14 cellular contexts compared by ENCODE assay signal in the genomic region with DNA sequence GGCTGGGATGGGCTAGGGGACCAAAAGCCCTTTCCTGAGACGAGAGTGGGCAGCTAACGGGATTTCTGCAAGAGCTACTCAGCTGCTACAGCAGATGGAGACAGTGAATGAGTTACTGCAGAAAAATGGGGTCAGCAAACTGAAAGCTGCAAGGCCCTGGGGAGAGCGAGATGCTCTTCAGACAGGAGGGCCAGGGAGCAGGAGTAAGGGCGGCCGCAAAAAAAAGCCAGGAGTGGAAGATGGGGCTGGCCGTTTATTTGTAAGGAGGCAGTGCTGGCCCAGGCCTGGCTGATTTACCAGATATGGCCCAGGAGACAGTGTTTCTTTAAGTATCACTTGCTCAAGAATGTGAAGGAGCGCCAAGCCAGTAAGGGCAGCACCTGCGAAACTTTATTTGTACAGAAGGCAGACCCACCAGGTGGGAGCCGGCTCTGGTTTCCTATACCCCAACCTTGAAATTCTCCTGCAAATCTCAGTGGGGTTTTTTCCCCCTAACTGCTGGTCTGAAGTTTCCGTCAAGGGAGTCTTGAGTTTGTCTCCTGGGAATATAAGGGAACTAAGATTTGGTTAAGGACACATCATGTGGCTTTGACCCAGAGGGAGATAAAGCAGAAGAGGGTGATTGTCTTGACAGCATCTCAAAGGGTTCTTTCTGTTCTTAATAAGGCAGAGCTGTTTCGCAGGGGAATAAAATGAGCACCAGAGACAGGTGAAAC. TPM values are rescaled to one million over a fixed set of nuclear protein-coding genes. Genes with fewer than 3 reads are reported as not detected.
DNase-seq lines count a peak whose midpoint lies in the region; ATAC-seq and TF ChIP-seq lines count a peak whose summit lies in the region.
"Had no signal": no experiment of that assay in that cellular context is flagged by ENCODE, and none has a peak within 500 bp of the region (broad histone marks: within the 10 kb centered on the region; RNA-seq: fewer than 3 reads in every experiment).

No MANE protein-coding gene starts in this region.

- H3K27ac ChIP-seq in lower lobe of right lung (peak overlapping the region; percentile 32), stomach smooth muscle (ENCODE audit: low read length) (peak overlapping the region; percentile 90)

- H3K36me3 Mint-ChIP-seq in HFFc6 (ENCODE audit: low read depth) (peaks cover 56% of the 10 kb centered on the region), T-helper 17 cell (ENCODE audit: low read depth) (no peaks in the 10 kb centered on the region)

- H3K9me3 ChIP-seq in lower lobe of right lung: no peaks in the 10 kb centered on the region
- H3K9me3 ChIP-seq in stomach smooth muscle (ENCODE audit: control insufficient read depth in 2 of 2, low read length in 2 of 2): no peaks in the 10 kb centered on the region
- no peaks in the 10 kb centered on the region for H3K9me3 ChIP-seq in T-helper 17 cell (ENCODE audit: control insufficient read depth, low read length, poor library complexity, severe bottlenecking)

- DNase-seq in HFFc6: no peak
- DNase-seq in cerebellar cortex (ENCODE audit: low spot score): peak; percentile 76
- no peak for DNase-seq in lower lobe of right lung
- no peak for DNase-seq in cortex of kidney (lab: John Stamatoyannopoulos, UW)
- DNase-seq in T-helper 17 cell: no peak
- DNase-seq: activated CD4-positive, alpha-beta T cell treated with anti-CD3 and anti-CD28 coated beads, Interleukin-2, amount 50 U/mL, for 4 hours; KBM-7; T-helper 2 cell had no signal

- peak overlapping the region; percentile 66 for H3K27ac Mint-ChIP-seq in HFFc6
- no peak overlapping the region for H3K27ac Mint-ChIP-seq in T-helper 17 cell
- H3K27ac Mint-ChIP-seq: activated T-helper 1 cell treated with anti-CD3 and anti-CD28 coated beads, Interleukin-12 subunit alpha, Interleukin-12 subunit beta, Interleukin-2, Interleukin-4 antibody, amounts not matched to agents 30 ng/mL and 10 ng/mL and 1 ng/mL, durations not matched to agents 14 hours and 24 hours and 36 hours had no signal

- TF ChIP-seq CTCF in HFFc6 (IDR thresholded peaks at IDR 0.05) (no peak), lower lobe of right lung (IDR thresholded peaks at IDR 0.05) (no peak)

- intact Hi-C loops in lower lobe of right lung (cut with DNase I): loop anchor here (5.0 kb wide), 1 partner anchor 132 kb away; no protein-coding TSS in a partner anchor

- H3K36me3 ChIP-seq in lower lobe of right lung: peaks cover 88% of the 10 kb centered on the region
- peaks cover 4 to 15% of the 10 kb centered on the region in 2 donors for H3K36me3 ChIP-seq in stomach smooth muscle (ENCODE audit: control insufficient read depth in 2 of 2, insufficient read depth in 2 of 2, low read length in 2 of 2)

- H3K9ac ChIP-seq in stomach smooth muscle (ENCODE audit: low read length in 2 of 2): peak overlapping the region; percentile 42 to 51

- H3K4me1 Mint-ChIP-seq in HFFc6 (ENCODE audit: low read depth) (peaks cover 59% of the 10 kb centered on the region), T-helper 17 cell (no peaks in the 10 kb centered on the region)

- H3K27me3 Mint-ChIP-seq in HFFc6 (ENCODE audit: insufficient read depth) (peaks cover 10% of the 10 kb centered on the region), T-helper 17 cell (no peaks in the 10 kb centered on the region)

- H3K4me3 Mint-ChIP-seq in HFFc6: no peak overlapping the region
- no peak overlapping the region for H3K4me3 Mint-ChIP-seq in T-helper 17 cell
- H3K4me3 Mint-ChIP-seq: activated T-helper 1 cell treated with anti-CD3 and anti-CD28 coated beads, Interleukin-12 subunit alpha, Interleukin-12 subunit beta, Interleukin-2, Interleukin-4 antibody, amounts not matched to agents 30 ng/mL and 10 ng/mL and 1 ng/mL, durations not matched to agents 14 hours and 24 hours and 36 hours; CD14-positive monocyte had no signal

- H3K27me3 ChIP-seq in lower lobe of right lung (ENCODE audit: low read depth) (no peaks in the 10 kb centered on the region), stomach smooth muscle (ENCODE audit: control insufficient read depth in 1 of 2, insufficient read depth in 2 of 2, low read length in 2 of 2) (no peaks in the 10 kb centered on the region)

- ATAC-seq in lower lobe of right lung (no peak), HG03521 (IDR thresholded peaks at IDR 0.05; ENCODE audit: unreplicated experiment) (no peak), HG02973 (IDR thresholded peaks at IDR 0.05; ENCODE audit: unreplicated experiment) (no peak), T-helper 17 cell (no peak)
- ATAC-seq: Panc1 had no signal

- H3K4me1 ChIP-seq in lower lobe of right lung (peaks cover 34% of the 10 kb centered on the region), stomach smooth muscle (ENCODE audit: control insufficient read depth, insufficient read depth, low read length) (peaks cover 60% of the 10 kb centered on the region)

- H3K4me3 ChIP-seq in lower lobe of right lung: no peak overlapping the region
- peak overlapping the region in 1 of 2 donors; percentile 14 for H3K4me3 ChIP-seq in stomach smooth muscle (ENCODE audit: low read length in 2 of 2)

- H3K9me3 Mint-ChIP-seq in HFFc6: no peaks in the 10 kb centered on the region
- H3K9me3 Mint-ChIP-seq: activated T-helper 1 cell treated with anti-CD3 and anti-CD28 coated beads, Interleukin-12 subunit alpha, Interleukin-12 subunit beta, Interleukin-2, Interleukin-4 antibody, amounts not matched to agents 30 ng/mL and 10 ng/mL and 1 ng/mL, durations not matched to agents 14 hours and 24 hours and 36 hours had no signal

RNA-seq across cellular contexts. Expression of a gene that starts 57.7 kb away (rescaled TPM):
- 10 to 100 TPM; 75.8 to 96.2 (median 79.1) TPM for total RNA-seq in HFFc6 (2021; fragmentation: NEBNext Ultra II Directional; extraction: Animal tissue kit (Norgen Biotek cat#: 25700))
- total RNA-seq in lower lobe of right lung (45.6 TPM), T-helper 17 cell (10 to 100 TPM; 22.3 to 31.2 TPM)
